ENCODE assay signal across 19 cellular contexts in genomic region chr12:130620756-130621155, GRCh38.
"Had no signal": no experiment of that assay in that cellular context is flagged by ENCODE, and none has a peak within 500 bp of the region (broad histone marks: within the 10 kb centered on the region; RNA-seq: fewer than 3 reads in every experiment).

No MANE protein-coding gene starts in this region.

- H3K4me1 ChIP-seq: SJSA1 had no signal

- H3K27me3 ChIP-seq: SJSA1 had no signal

- DNase-seq: KBM-7, MV-4-11, NCI-H1048, NCI-H1105, NCI-H1417, NCI-H1436 treated with DMSO at 0.1 percent for 48 hours, NCI-H1694, NCI-H187 treated with DMSO at 0.1 percent for 48 hours, NCI-H2029 treated with DMSO at 0.1 percent for 48 hours, NCI-H2171 treated with DMSO at 0.1 percent for 48 hours, NCI-H524 treated with DMSO at 0.1 percent for 48 hours, NCI-H69, NCI-H774, Right ventricle myocardium superior, RPMI8226, SIG-M5 had no signal

- H3K9me3 ChIP-seq: SJSA1 had no signal

- H3K36me3 ChIP-seq: SJSA1 had no signal

- FAIRE-seq: RCC 7860 had no signal

- H3K27ac ChIP-seq: SJSA1, SK-N-MC had no signal

- H3K4me3 ChIP-seq: SJSA1, SK-N-MC had no signal
